In the genomic region with DNA sequence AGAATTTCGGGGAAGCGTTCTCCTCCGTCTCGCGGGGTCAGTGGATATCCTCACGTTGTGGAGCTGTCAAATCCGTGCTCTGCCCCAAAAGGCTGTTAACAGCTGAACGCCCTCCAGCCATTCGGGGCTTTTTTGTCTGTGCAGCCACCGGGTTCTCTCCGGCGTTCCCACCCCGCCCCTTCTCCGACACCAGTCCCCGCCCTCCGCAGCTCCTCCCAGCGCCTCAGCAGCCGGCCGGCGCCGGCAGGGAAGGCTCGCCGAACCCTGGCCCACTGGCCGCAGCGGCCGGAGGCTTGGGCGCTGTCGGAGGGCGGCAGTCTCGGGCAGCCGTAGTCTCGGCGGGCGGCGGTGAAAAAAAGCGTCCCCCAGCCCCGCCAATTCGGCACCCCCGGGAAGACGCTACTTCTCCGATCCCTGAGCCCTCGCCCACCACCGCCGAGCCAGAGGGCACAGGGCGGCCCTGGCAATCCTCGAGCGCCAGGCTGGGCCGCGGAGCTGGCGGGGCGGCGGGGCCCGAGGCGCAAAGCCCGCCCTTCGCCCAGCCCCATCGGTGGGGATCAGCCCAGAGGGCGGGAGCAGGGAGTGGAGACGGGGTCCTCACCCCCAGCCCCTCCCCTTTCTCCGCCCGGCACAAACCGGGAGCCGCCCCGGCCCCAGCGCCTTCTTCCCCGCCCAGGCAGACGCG, we compare ENCODE assay signal across 8 cellular contexts.
DNase-seq lines count a peak whose midpoint lies in the region; ATAC-seq and TF ChIP-seq lines count a peak whose summit lies in the region.

A gene (minus strand): TSS at position 496 of the 685 bp plus-strand sequence. CDS start 773 bp downstream, outside the sequence.

- H3K27ac ChIP-seq in caudate nucleus (ENCODE audit: low read depth, low read length) = peak within 1 kb of the TSS; percentile 99

- TF ChIP-seq CTCF in AG09309 (IDR thresholded peaks at IDR 0.05; ENCODE audit: control insufficient read depth, insufficient read depth, low read depth, low read length, missing control alignments) = no peak

- peak within 1 kb of the TSS; percentile 96 for H3K4me3 ChIP-seq in AG09309 (ENCODE audit: control insufficient read depth, low read depth, low read length)

- DNase-seq in AG09309 (ENCODE audit: low read depth) (peak; percentile 89), NCI-H345 treated with DMSO at 0.1 percent for 48 hours (lab: John Stamatoyannopoulos, UW; ENCODE audit: unreplicated experiment) (peak; percentile 79), caudate nucleus (lab: John Stamatoyannopoulos, UW) (peak in 60 of 61 donors; percentile 35 to 96 (median 86)), iris pigment epithelial cell (ENCODE audit: low read depth) (peak; percentile 94)
- peak; percentile 60 to 69 (median 64) for DNase-seq in activated CD4-positive, CD25-positive, alpha-beta regulatory T cell (lab: John Stamatoyannopoulos, UW)
- DNase-seq in stimulated activated CD4-positive, alpha-beta T cell treated with anti-CD3 and anti-CD28 coated beads, Interleukin-12 subunit alpha, Interleukin-12 subunit beta, amount 100 ng/mL, for 24 hours (ENCODE audit: low read depth in 2 of 2) = peak; percentile 69 to 82

- ATAC-seq in GM18909 (IDR thresholded peaks at IDR 0.05; ENCODE audit: poor library complexity, unreplicated experiment) = peak; percentile 68
- ATAC-seq in HG03159 (IDR thresholded peaks at IDR 0.05; ENCODE audit: unreplicated experiment) = peak; percentile 63

Comparison
In these comparisons a context has a peak if more than half of its experiments do, and no peak if none do; other contexts are left out.
1. Peak in every context shown above with its lines: DNase-seq, ATAC-seq, H3K4me3 ChIP-seq and H3K27ac ChIP-seq.